In the genomic region with DNA sequence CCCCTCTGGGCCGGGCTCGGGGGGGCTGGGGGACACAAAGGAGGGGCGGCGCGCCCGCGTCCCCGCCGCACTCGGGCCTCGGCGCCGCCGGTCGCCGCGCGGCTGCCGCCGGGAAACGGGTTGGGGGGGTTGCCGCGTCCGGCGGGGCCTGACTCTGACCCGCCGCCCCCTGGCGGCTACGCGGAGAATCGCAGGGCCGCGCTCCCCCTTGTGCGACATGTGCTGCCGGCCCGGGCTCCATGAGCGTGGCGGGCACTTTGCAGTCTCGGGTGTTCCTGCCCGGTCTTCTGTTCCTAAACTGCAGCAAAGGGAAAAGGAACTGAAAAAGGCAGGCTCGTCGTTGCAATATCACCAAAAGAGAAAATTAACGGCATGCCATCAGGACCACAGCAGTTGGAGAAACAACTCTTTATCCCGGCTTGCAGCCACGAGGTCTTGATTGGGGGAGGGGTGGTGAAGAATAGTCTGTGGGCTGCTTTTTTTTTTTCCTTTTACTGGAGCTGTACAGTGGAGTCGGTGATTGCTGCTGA, we compare ENCODE assay signal across 1 cellular context.
A peak's percentile ranks its signal among the peaks of the same experiment; 100 is the strongest.
TF ChIP-seq lines count a peak whose summit lies in the region.

No MANE protein-coding gene starts in this region.

TF ChIP-seq in K562, 482 proteins besides CTCF, POLR2A, EP300 and RAD21 (continued from another document):
- TF ChIP-seq, protein P1, sequence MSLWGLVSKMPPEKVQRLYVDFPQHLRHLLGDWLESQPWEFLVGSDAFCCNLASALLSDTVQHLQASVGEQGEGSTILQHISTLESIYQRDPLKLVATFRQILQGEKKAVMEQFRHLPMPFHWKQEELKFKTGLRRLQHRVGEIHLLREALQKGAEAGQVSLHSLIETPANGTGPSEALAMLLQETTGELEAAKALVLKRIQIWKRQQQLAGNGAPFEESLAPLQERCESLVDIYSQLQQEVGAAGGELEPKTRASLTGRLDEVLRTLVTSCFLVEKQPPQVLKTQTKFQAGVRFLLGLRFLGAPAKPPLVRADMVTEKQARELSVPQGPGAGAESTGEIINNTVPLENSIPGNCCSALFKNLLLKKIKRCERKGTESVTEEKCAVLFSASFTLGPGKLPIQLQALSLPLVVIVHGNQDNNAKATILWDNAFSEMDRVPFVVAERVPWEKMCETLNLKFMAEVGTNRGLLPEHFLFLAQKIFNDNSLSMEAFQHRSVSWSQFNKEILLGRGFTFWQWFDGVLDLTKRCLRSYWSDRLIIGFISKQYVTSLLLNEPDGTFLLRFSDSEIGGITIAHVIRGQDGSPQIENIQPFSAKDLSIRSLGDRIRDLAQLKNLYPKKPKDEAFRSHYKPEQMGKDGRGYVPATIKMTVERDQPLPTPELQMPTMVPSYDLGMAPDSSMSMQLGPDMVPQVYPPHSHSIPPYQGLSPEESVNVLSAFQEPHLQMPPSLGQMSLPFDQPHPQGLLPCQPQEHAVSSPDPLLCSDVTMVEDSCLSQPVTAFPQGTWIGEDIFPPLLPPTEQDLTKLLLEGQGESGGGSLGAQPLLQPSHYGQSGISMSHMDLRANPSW (CRISPR knock-in tag; IDR thresholded peaks at IDR 0.05): peak; percentile 98
- TF ChIP-seq SNRNP70 (optimal IDR thresholded peaks at IDR 0.05; ENCODE audit: low read depth, low read length) (no peak), HCFC1 (IDR thresholded peaks at IDR 0.05; ENCODE audit: low read depth, low read length) (no peak), FIP1L1 (IDR thresholded peaks at IDR 0.05; ENCODE audit: low read depth, low read length, poor library complexity, severe bottlenecking) (no peak), HMGXB4 (CRISPR knock-in tag; IDR thresholded peaks at IDR 0.05) (peak; percentile 97), ATF3 (IDR thresholded peaks at IDR 0.05) (no peak), ATF3 (CRISPR knock-in tag; conservative IDR thresholded peaks at IDR 0.05) (peak; percentile 94)
- TF ChIP-seq, protein P2, sequence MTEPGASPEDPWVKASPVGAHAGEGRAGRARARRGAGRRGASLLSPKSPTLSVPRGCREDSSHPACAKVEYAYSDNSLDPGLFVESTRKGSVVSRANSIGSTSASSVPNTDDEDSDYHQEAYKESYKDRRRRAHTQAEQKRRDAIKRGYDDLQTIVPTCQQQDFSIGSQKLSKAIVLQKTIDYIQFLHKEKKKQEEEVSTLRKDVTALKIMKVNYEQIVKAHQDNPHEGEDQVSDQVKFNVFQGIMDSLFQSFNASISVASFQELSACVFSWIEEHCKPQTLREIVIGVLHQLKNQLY (CRISPR knock-in tag; conservative IDR thresholded peaks at IDR 0.05): peak in 1 of 2 experiments; percentile 96; a peak in 2 of 4 replicates
